Comparison of ENCODE assay signal across 8 cellular contexts in the genomic region with DNA sequence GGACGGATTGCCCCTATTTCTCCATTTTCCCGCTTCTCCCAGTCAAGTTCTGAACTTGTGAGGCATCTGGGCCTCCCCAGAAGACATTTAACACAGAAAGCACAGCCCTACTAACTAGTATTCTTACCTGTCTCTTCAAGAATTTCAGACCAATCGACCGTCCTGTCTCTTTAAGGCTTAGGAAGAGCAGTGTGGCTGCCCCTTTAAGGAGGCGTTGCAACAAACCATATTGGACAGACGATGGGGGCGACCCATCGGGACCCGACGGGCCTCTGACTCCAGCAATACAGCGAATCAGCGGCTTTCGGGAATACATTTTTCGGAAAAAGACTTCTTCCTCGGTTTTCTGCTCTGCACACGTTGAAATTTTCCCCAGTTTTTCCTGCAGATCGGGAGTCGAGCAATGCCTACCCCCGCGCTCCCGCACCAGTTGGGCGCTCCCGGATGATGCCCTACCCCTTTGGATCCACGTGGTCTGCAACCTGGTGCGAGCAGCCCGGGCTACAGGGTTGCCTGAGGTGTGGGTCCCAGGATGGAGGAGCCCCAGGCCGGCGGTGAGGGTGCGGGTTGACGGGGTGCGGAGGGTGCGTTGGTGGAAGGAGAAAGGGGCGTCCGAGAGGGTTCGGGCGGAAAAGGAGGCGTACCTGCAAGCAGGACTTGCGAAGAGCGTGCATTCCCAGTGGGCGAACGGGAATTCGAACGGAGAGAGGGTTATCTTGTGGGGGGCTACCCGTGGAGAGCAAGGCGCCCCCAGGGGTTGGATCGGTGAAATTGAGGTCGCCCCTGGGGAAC. TPM values are rescaled to one million over a fixed set of nuclear protein-coding genes. Genes with fewer than 3 reads are reported as not detected.
DNase-seq lines count a peak whose midpoint lies in the region; ATAC-seq, FAIRE-seq and TF ChIP-seq lines count a peak whose summit lies in the region.

Gene POLR1G (plus strand): TSS at position 480 of the 792 bp plus-strand sequence. CDS start 53 bp downstream, at position 533.

- H3K27ac ChIP-seq in A549 (peak within 1 kb of the TSS; percentile 94 to 96), VCaP (peak within 1 kb of the TSS; percentile 99)

- POLR2A ChIA-PET in A549 (lab: Yijun Ruan, JAX): interaction anchor here (0.8 to 1.4 kb wide), 10 partner anchors 8 to 229 kb away, joined by 3 to 7 read pairs (median 4); partner anchors contain the start of genes ERCC1 and TRAPPC6A
- POLR2A ChIA-PET in MCF 10A (lab: Yijun Ruan, JAX): interaction anchor here (0.6 to 1.5 kb wide), 11 partner anchors 10 to 311 kb away, joined by 3 to 11 read pairs (median 5); no protein-coding TSS in a partner anchor

- TF ChIP-seq EP300 in A549 (IDR thresholded peaks at IDR 0.05): no peak; a peak in 1 of 5 replicates

- ATAC-seq in A549 (peak; percentile 45 to 71), GM18858 (IDR thresholded peaks at IDR 0.05; ENCODE audit: unreplicated experiment) (peak; percentile 48), HG03066 (IDR thresholded peaks at IDR 0.05; ENCODE audit: low read depth, unreplicated experiment) (peak; percentile 65)

- no peaks in the 10 kb centered on the region for H3K27me3 Mint-ChIP-seq in MCF 10A (ENCODE audit: insufficient read depth, unreplicated experiment)

- H3K4me3 Mint-ChIP-seq in MCF 10A (ENCODE audit: unreplicated experiment): peak within 1 kb of the TSS; percentile 96

- H3K4me1 ChIP-seq in A549 (peaks cover 39% of the 10 kb centered on the region), skeletal muscle satellite cell (ENCODE audit: control insufficient read depth, insufficient read depth, low read length) (peaks cover 51% of the 10 kb centered on the region)

- H3K27me3 ChIP-seq in skeletal muscle satellite cell (ENCODE audit: control insufficient read depth, insufficient read depth, low read length): no peaks in the 10 kb centered on the region

- H3K36me3 Mint-ChIP-seq in MCF 10A (ENCODE audit: insufficient read depth, unreplicated experiment): peaks cover 32% of the 10 kb centered on the region

- peak within 1 kb of the TSS; percentile 96 for H3K27ac Mint-ChIP-seq in MCF 10A (ENCODE audit: low read depth, unreplicated experiment)

- DNase-seq in A549 (ENCODE audit: low read depth in 1 of 2, low spot score in 1 of 2) (peak; percentile 92 to 98), NCI-H2171 (lab: John Stamatoyannopoulos, UW) (peak; percentile 84), MCF 10A (ENCODE audit: unreplicated experiment) (peak; percentile 94)

- H3K4me3 ChIP-seq in A549 (peak within 1 kb of the TSS; percentile 66), iPS-18c (ENCODE audit: insufficient read depth, low read depth, low read length) (peak within 1 kb of the TSS; percentile 94), skeletal muscle satellite cell (ENCODE audit: low read length) (peak within 1 kb of the TSS; percentile 84)

- H3K9me3 ChIP-seq in A549 (no peaks in the 10 kb centered on the region), iPS-18c (ENCODE audit: control insufficient read depth, insufficient read depth, low read length) (no peaks in the 10 kb centered on the region), skeletal muscle satellite cell (replicated peaks; ENCODE audit: low read length) (no peaks in the 10 kb centered on the region)

- no peak for TF ChIP-seq CTCF in A549 (IDR thresholded peaks at IDR 0.05)
- no peak for TF ChIP-seq CTCF in VCaP (conservative IDR thresholded peaks at IDR 0.05)
- no peak for TF ChIP-seq CTCF in MCF 10A (IDR thresholded peaks at IDR 0.05; ENCODE audit: unreplicated experiment)

- no peak for FAIRE-seq in A549 (lab: Jason Lieb, UNC)

- no peak for TF ChIP-seq RAD21 in A549 (conservative IDR thresholded peaks at IDR 0.05 in 1 of 2, IDR thresholded peaks at IDR 0.05 in 1 of 2)

- peak; percentile 93 for TF ChIP-seq POLR2A in A549 (IDR thresholded peaks at IDR 0.05; ENCODE audit: low read length)

- 1% methylated on average over 47 of the region's 47 CpGs for WGBS in A549 (ENCODE audit: missing lambda C conversion rate)

- CTCF ChIA-PET in A549 (lab: Yijun Ruan, JAX) (interaction anchor here (0.9 to 1.0 kb wide), 3 partner anchors 8 to 72 kb away, joined by 4 to 7 read pairs (median 7); no protein-coding TSS in a partner anchor), MCF 10A (lab: Yijun Ruan, JAX) (interaction anchor here (0.7 kb wide), 1 partner anchor 13 kb away, joined by 3 read pairs; no protein-coding TSS in a partner anchor)

- peak within 1 kb of the TSS; percentile 97 for H3K9ac ChIP-seq in skeletal muscle satellite cell (ENCODE audit: low read depth, low read length)

- peaks cover 5% of the 10 kb centered on the region for H3K36me3 ChIP-seq in skeletal muscle satellite cell (ENCODE audit: insufficient read depth, low read length)

- H3K4me2 ChIP-seq in A549 (peak within 1 kb of the TSS; percentile 86), skeletal muscle satellite cell (ENCODE audit: low read length) (peak within 1 kb of the TSS; percentile 89)

- no TSS peak for BruUV-seq in MCF 10A (replicated peaks; lab: Mats Ljungman, UMichigan)

- no peaks in the 10 kb centered on the region for H3K9me3 Mint-ChIP-seq in MCF 10A (ENCODE audit: unreplicated experiment)

- intact Hi-C loops in MCF 10A (cut with micrococcal nuclease): no loop called here

- peaks cover 25% of the 10 kb centered on the region for H3K4me1 Mint-ChIP-seq in MCF 10A (ENCODE audit: insufficient read depth, unreplicated experiment)

TF ChIP-seq in A549, 52 proteins besides CTCF, POLR2A, EP300 and RAD21 (continues in another document):
- TF ChIP-seq SMC3 (IDR thresholded peaks at IDR 0.05): no peak
- no peak for TF ChIP-seq CBX2 (IDR thresholded peaks at IDR 0.05; ENCODE audit: borderline replicate concordance, low read depth)
- peak; percentile 71 for TF ChIP-seq USF2 (IDR thresholded peaks at IDR 0.05)
- 0 out of 2 replicates have a peak, but pooled peaks have one; percentile 36 for TF ChIP-seq FOSB (CRISPR knock-in tag; IDR thresholded peaks at IDR 0.05)
- TF ChIP-seq, protein P1, sequence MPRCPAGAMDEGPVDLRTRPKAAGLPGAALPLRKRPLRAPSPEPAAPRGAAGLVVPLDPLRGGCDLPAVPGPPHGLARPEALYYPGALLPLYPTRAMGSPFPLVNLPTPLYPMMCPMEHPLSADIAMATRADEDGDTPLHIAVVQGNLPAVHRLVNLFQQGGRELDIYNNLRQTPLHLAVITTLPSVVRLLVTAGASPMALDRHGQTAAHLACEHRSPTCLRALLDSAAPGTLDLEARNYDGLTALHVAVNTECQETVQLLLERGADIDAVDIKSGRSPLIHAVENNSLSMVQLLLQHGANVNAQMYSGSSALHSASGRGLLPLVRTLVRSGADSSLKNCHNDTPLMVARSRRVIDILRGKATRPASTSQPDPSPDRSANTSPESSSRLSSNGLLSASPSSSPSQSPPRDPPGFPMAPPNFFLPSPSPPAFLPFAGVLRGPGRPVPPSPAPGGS (IDR thresholded peaks at IDR 0.05): peak; percentile 39; the same call in 1 of the 3 replicates
- TF ChIP-seq RCOR1 (IDR thresholded peaks at IDR 0.05; ENCODE audit: low read depth, low read length): no peak
- TF ChIP-seq CHD2 (IDR thresholded peaks at IDR 0.05; ENCODE audit: low read length, partially characterized antibody): no peak
- 0 out of 2 replicates have a peak, but pooled peaks have one; percentile 61 for TF ChIP-seq HOXA7 (CRISPR knock-in tag; IDR thresholded peaks at IDR 0.05)
- TF ChIP-seq KDM5A (IDR thresholded peaks at IDR 0.05): peak; percentile 68; the same call in 1 of the 2 replicates
- TF ChIP-seq NFE2L2 (conservative IDR thresholded peaks at IDR 0.05; ENCODE audit: low read length): no peak
- TF ChIP-seq POLR2AphosphoS2 (conservative IDR thresholded peaks at IDR 0.05; ENCODE audit: low read length): peak; percentile 87; the same call in 1 of the 2 replicates
- TF ChIP-seq JUNB (IDR thresholded peaks at IDR 0.05): no peak
- TF ChIP-seq ZC3H11A (IDR thresholded peaks at IDR 0.05): no peak
- TF ChIP-seq, protein P2, sequence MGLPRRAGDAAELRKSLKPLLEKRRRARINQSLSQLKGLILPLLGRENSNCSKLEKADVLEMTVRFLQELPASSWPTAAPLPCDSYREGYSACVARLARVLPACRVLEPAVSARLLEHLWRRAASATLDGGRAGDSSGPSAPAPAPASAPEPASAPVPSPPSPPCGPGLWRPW (IDR thresholded peaks at IDR 0.05): no peak
- no peak for TF ChIP-seq EHMT2 (IDR thresholded peaks at IDR 0.05; ENCODE audit: low read depth)
- TF ChIP-seq HMGXB4 (CRISPR knock-in tag; IDR thresholded peaks at IDR 0.05; ENCODE audit: borderline replicate concordance): no peak
- no peak for TF ChIP-seq HDAC2 (IDR thresholded peaks at IDR 0.05)
- no peak for TF ChIP-seq MAFK (IDR thresholded peaks at IDR 0.05; ENCODE audit: partially characterized antibody)
- no peak for TF ChIP-seq ZFP36 (IDR thresholded peaks at IDR 0.05; ENCODE audit: borderline replicate concordance, partially characterized antibody)
- TF ChIP-seq NR3C1 (IDR thresholded peaks at IDR 0.05): no peak

RNA-seq across cellular contexts. Expression of gene POLR1G, which starts in this region (rescaled TPM):
- polyA plus RNA-seq in A549 (2011; rRNA removed) (11.7 and 15.1 TPM in 2 replicates), A549 (2017; fragmentation: RNase III; extraction: RNeasy Plus Mini Kit Qiagen cat#74134 plus additional on column Dnase treatment) (28.2 to 34.0 TPM (median 31.2 TPM) in 3 replicates)
- polyA plus RNA-seq in A549 (2012; cell fraction: cytosol; rRNA removed): 22.5 and 22.8 TPM in 2 replicates
- polyA plus RNA-seq in A549 (2012; cell fraction: nucleus; rRNA removed): 17.7 and 21.5 TPM in 2 replicates
- 7.0 and 9.0 TPM in 2 replicates for polyA minus RNA-seq in A549 (2011; rRNA and poly(A)+ RNA removed)
- total RNA-seq in MCF 10A (2022): 9.6 and 17.6 TPM in 2 replicates
- 11.9 and 16.6 TPM in 2 replicates for total RNA-seq in skeletal muscle satellite cell (2012; rRNA removed)

Comparison
In these comparisons a context has a peak if more than half of its experiments do, and no peak if none do; other contexts are left out.
1. Peak in every context shown above with its lines: DNase-seq, ATAC-seq, H3K4me3 ChIP-seq and H3K27ac ChIP-seq.